Comparison of ENCODE assay signal across 15 cellular contexts in the genomic region with DNA sequence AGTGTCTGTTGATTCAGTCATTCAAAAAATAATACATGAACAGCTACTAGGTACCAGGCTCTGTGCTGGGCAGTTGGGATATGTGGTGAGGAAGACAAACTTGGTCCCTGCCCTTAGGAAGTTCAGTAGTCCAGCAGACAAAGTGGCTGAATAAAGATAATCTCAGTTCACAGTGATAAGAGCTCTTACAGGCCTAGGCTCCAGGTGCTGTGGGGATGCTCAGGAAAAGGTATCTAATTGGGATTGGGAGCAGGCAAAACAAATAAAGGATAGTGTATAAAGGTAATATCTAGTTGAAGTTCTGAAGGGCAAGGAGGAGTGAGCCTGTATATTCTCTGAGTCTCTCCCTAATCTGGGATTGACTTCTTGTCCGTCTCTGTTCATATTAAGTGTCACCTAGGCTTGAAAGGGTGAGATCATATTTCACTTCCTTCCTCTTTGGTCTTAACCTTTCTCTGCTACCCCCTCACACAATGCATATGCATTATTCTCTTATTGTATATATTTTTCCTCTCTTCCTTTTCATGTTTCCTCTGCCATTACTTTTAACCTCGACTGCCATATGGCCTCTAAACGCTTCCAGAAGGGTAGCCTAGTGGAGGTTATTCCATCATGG. TPM values are rescaled to one million over a fixed set of nuclear protein-coding genes. Genes with fewer than 3 reads are reported as not detected.
DNase-seq lines count a peak whose midpoint lies in the region; ATAC-seq and TF ChIP-seq lines count a peak whose summit lies in the region.
"Had no signal": no experiment of that assay in that cellular context is flagged by ENCODE, and none has a peak within 500 bp of the region (broad histone marks: within the 10 kb centered on the region; RNA-seq: fewer than 3 reads in every experiment).

No MANE protein-coding gene starts in this region.

- peaks cover 34% of the 10 kb centered on the region for H3K36me3 Mint-ChIP-seq in activated CD8-positive, alpha-beta memory T cell treated with anti-CD3 and anti-CD28 coated beads, Interleukin-2, amount 10 ng/mL, durations not matched to agents 7 days and 5 days
- H3K36me3 Mint-ChIP-seq in activated naive CD4-positive, alpha-beta T cell treated with anti-CD3 and anti-CD28 coated beads, Interleukin-2, amount 50 U/mL, for 72 hours: peaks cover 4 to 35% of the 10 kb centered on the region in 2 donors
- no peaks in the 10 kb centered on the region for H3K36me3 Mint-ChIP-seq in type B pancreatic cell

- peaks cover 53% of the 10 kb centered on the region for H3K4me1 Mint-ChIP-seq in activated CD8-positive, alpha-beta memory T cell treated with anti-CD3 and anti-CD28 coated beads, Interleukin-2, amount 10 ng/mL, durations not matched to agents 7 days and 5 days
- H3K4me1 Mint-ChIP-seq in type B pancreatic cell (ENCODE audit: unreplicated experiment): peaks cover 28% of the 10 kb centered on the region

- H3K27me3 ChIP-seq in spleen (replicated peaks in 1 of 7): no peaks in the 10 kb centered on the region
- H3K27me3 ChIP-seq: body of pancreas, left lung had no signal

- peak overlapping the region; percentile 16 to 99 (median 64) for H3K27ac ChIP-seq in spleen
- H3K27ac ChIP-seq: body of pancreas had no signal

- TF ChIP-seq POLR2A in spleen (IDR thresholded peaks at IDR 0.05): no peak

- no peaks in the 10 kb centered on the region for H3K9me3 ChIP-seq in spleen
- H3K9me3 ChIP-seq: body of pancreas, left lung had no signal

- in situ Hi-C loops in KBM-7 (cut with MboI; ENCODE audit: low pct_unique_long_range_greater_than_20kb, low sequenced_read_pairs): no loop called here

- CTCF ChIA-PET in activated CD8-positive, alpha-beta memory T cell treated with anti-CD3 and anti-CD28 coated beads, Interleukin-2, amount 10 ng/mL, durations not matched to agents 7 days and 5 days (lab: Charles Lee): interaction anchor here (0.9 to 1.8 kb wide), 11 partner anchors 9 to 338 kb away, joined by 3 to 7 read pairs (median 4); partner anchors contain the start of gene PTPN1

- 24 to 34% (median 27%) methylated on average over 3 of the region's 3 CpGs for WGBS in spleen, 5 donors

- TF ChIP-seq CTCF in spleen (IDR thresholded peaks at IDR 0.05 in 8 of 11, conservative IDR thresholded peaks at IDR 0.05 in 3 of 11): no peak
- no peak for TF ChIP-seq CTCF in type B pancreatic cell (conservative IDR thresholded peaks at IDR 0.05)

- H3K9me3 Mint-ChIP-seq in activated CD8-positive, alpha-beta memory T cell treated with anti-CD3 and anti-CD28 coated beads, Interleukin-2, amount 10 ng/mL, durations not matched to agents 7 days and 5 days (ENCODE audit: low read depth): no peaks in the 10 kb centered on the region
- H3K9me3 Mint-ChIP-seq in activated naive CD4-positive, alpha-beta T cell treated with anti-CD3 and anti-CD28 coated beads, Interleukin-2, amount 50 U/mL, for 72 hours: no peaks in the 10 kb centered on the region
- no peaks in the 10 kb centered on the region for H3K9me3 Mint-ChIP-seq in type B pancreatic cell

- intact Hi-C loops in spleen (cut with DNase I; ENCODE audit: low total_unique reads): loop anchor here (5.0 kb wide), 1 partner anchor 49 kb away; no protein-coding TSS in a partner anchor

- ATAC-seq in activated CD8-positive, alpha-beta memory T cell treated with anti-CD3 and anti-CD28 coated beads, Interleukin-2, amount 10 ng/mL, durations not matched to agents 7 days and 5 days: peak; percentile 20
- no peak for ATAC-seq in activated naive CD4-positive, alpha-beta T cell treated with anti-CD3 and anti-CD28 coated beads, Interleukin-2, amount 50 U/mL, for 72 hours
- ATAC-seq: body of pancreas, left lung had no signal

- peaks cover 0 to 7% (median 0%) of the 10 kb centered on the region in 6 donors for H3K36me3 ChIP-seq in spleen

- H3K4me1 ChIP-seq in spleen: peaks cover 82 to 100% (median 99%) of the 10 kb centered on the region in 6 donors

- H3K27ac Mint-ChIP-seq in activated CD8-positive, alpha-beta memory T cell treated with anti-CD3 and anti-CD28 coated beads, Interleukin-2, amount 10 ng/mL, durations not matched to agents 7 days and 5 days: peak overlapping the region; percentile 83
- H3K27ac Mint-ChIP-seq in activated naive CD4-positive, alpha-beta T cell treated with anti-CD3 and anti-CD28 coated beads, Interleukin-2, amount 50 U/mL, for 72 hours: peak overlapping the region; percentile 26 to 51
- H3K27ac Mint-ChIP-seq in type B pancreatic cell: no peak overlapping the region

- H3K4me3 Mint-ChIP-seq in activated CD8-positive, alpha-beta memory T cell treated with anti-CD3 and anti-CD28 coated beads, Interleukin-2, amount 10 ng/mL, durations not matched to agents 7 days and 5 days: peak overlapping the region; percentile 21
- no peak overlapping the region for H3K4me3 Mint-ChIP-seq in type B pancreatic cell

- DNase-seq in activated CD8-positive, alpha-beta memory T cell treated with anti-CD3 and anti-CD28 coated beads, Interleukin-2, amount 10 ng/mL, durations not matched to agents 7 days and 5 days: no peak
- no peak for DNase-seq in activated CD8-positive, alpha-beta memory T cell treated with anti-CD3 and anti-CD28 coated beads, Interleukin-2, amount 50 U/mL, for 4 hours
- peak; percentile 45 for DNase-seq in KBM-7
- DNase-seq in activated naive CD4-positive, alpha-beta T cell treated with anti-CD3 and anti-CD28 coated beads, Interleukin-2, amount 50 U/mL, for 72 hours (ENCODE audit: low spot score in 2 of 2): no peak
- DNase-seq in spleen: no peak
- DNase-seq in NCI-H2196 (lab: John Stamatoyannopoulos, UW; ENCODE audit: unreplicated experiment): no peak
- no peak for DNase-seq in NCI-H1092 (lab: John Stamatoyannopoulos, UW)
- no peak for DNase-seq in type B pancreatic cell (ENCODE audit: extremely low spot score, unreplicated experiment)
- DNase-seq: body of pancreas, GDM1, head of caudate nucleus, left lung, NCI-H1092 treated with DMSO at 0.1 percent for 48 hours, NCI-H82, nucleus accumbens had no signal

- peak overlapping the region in 1 of 8 donors; percentile 9 for H3K4me3 ChIP-seq in spleen
- H3K4me3 ChIP-seq: body of pancreas, left lung had no signal

- no peaks in the 10 kb centered on the region for H3K27me3 Mint-ChIP-seq in activated CD8-positive, alpha-beta memory T cell treated with anti-CD3 and anti-CD28 coated beads, Interleukin-2, amount 10 ng/mL, durations not matched to agents 7 days and 5 days
- H3K27me3 Mint-ChIP-seq in type B pancreatic cell: no peaks in the 10 kb centered on the region

RNA-seq across cellular contexts. Expression of gene PTPN1, which starts 13.5 kb away (rescaled TPM):
- 10 to 100 TPM; 62.5 to 74.7 TPM for total RNA-seq in activated CD8-positive, alpha-beta memory T cell treated with anti-CD3 and anti-CD28 coated beads, Interleukin-2, amount 10 ng/mL, durations not matched to agents 7 days and 5 days
- 100 to 1,000 TPM in 1 of 2 donors, 10 to 100 TPM in 1; 52.6 to 113 TPM for total RNA-seq in activated naive CD4-positive, alpha-beta T cell treated with anti-CD3 and anti-CD28 coated beads, Interleukin-2, amount 50 U/mL, for 72 hours
- total RNA-seq in spleen (10 to 100 TPM; 60.3 to 84.9 (median 73.5) TPM), type B pancreatic cell (ENCODE audit: low replicate concordance) (26.6 and 27.6 TPM in 2 replicates)
- polyA plus RNA-seq in spleen: 10 to 100 TPM; 20.5 to 42.1 (median 25.0) TPM
